21 cellular contexts compared by ENCODE assay signal in genomic region chr5:1951165-1951816, GRCh38.
"Had no signal": no experiment of that assay in that cellular context is flagged by ENCODE, and none has a peak within 500 bp of the region (broad histone marks: within the 10 kb centered on the region; RNA-seq: fewer than 3 reads in every experiment).

No MANE protein-coding gene starts in this region.

- DNase-seq: activated B cell treated with CpG ODN at 0.5 μM for 24 hours; activated CD8-positive, alpha-beta T cell treated with anti-CD3 and anti-CD28 coated beads for 36 hours; activated naive CD4-positive, alpha-beta T cell; activated T-cell treated with anti-CD3 and anti-CD28 coated beads, Interleukin-2, amount 50 U/mL, for 1 hour; anterior cingulate cortex; brain microvascular endothelial cell; cerebellar nuclear complex; cortex of kidney; left cardiac atrium; mesendoderm; naive thymus-derived CD8-positive, alpha-beta T cell; stimulated activated CD4-positive, alpha-beta T cell treated with anti-CD3 and anti-CD28 coated beads, Interleukin-4, amount 100 ng/mL, for 24 hours; testis; upper lobe of left lung had no signal

- H3K4me1 Mint-ChIP-seq: activated B cell treated with CpG ODN at 0.5 μM for 24 hours; activated T-helper 17 cell treated with anti-CD3 and anti-CD28 coated beads, Interleukin-2, amount 50 U/mL, for 72 hours; stimulated activated effector memory CD8-positive, alpha-beta T cell treated with anti-CD3 and anti-CD28 coated beads, Interleukin-12 subunit alpha, Interleukin-12 subunit beta, amount 100 ng/mL, for 72 hours had no signal

- H3K36me3 Mint-ChIP-seq: naive thymus-derived CD8-positive, alpha-beta T cell; stimulated activated effector memory CD8-positive, alpha-beta T cell treated with anti-CD3 and anti-CD28 coated beads, Interleukin-12 subunit alpha, Interleukin-12 subunit beta, amount 100 ng/mL, for 72 hours had no signal

- H2AFZ ChIP-seq: parathyroid adenoma had no signal

- FAIRE-seq: endometrium had no signal

- H3K27ac Mint-ChIP-seq: activated B cell treated with CpG ODN at 0.5 μM for 24 hours; activated CD8-positive, alpha-beta T cell treated with anti-CD3 and anti-CD28 coated beads for 36 hours; activated T-helper 17 cell treated with anti-CD3 and anti-CD28 coated beads, Interleukin-2, amount 50 U/mL, for 72 hours; naive thymus-derived CD8-positive, alpha-beta T cell; stimulated activated effector memory CD8-positive, alpha-beta T cell treated with anti-CD3 and anti-CD28 coated beads, Interleukin-12 subunit alpha, Interleukin-12 subunit beta, amount 100 ng/mL, for 72 hours had no signal

- H3K9ac ChIP-seq: parathyroid adenoma had no signal

- H3K79me2 ChIP-seq: parathyroid adenoma had no signal

- H3K27ac ChIP-seq: brain microvascular endothelial cell, gastroesophageal sphincter, neutrophil, parathyroid adenoma, testis, upper lobe of left lung had no signal

- H3K27me3 ChIP-seq: brain microvascular endothelial cell, testis, upper lobe of left lung had no signal

- H3K9me3 ChIP-seq: gastroesophageal sphincter, neutrophil, testis, upper lobe of left lung had no signal

- H3K36me3 ChIP-seq: brain microvascular endothelial cell, gastroesophageal sphincter, neutrophil, upper lobe of left lung had no signal

- H3K4me3 ChIP-seq: gastroesophageal sphincter, smooth muscle cell, testis, upper lobe of left lung had no signal

- H3K4me1 ChIP-seq: parathyroid adenoma, testis, upper lobe of left lung had no signal

- H3K4me2 ChIP-seq: smooth muscle cell had no signal

- H3K4me3 Mint-ChIP-seq: activated B cell treated with CpG ODN at 0.5 μM for 24 hours; activated CD8-positive, alpha-beta T cell treated with anti-CD3 and anti-CD28 coated beads for 36 hours; activated T-helper 17 cell treated with anti-CD3 and anti-CD28 coated beads, Interleukin-2, amount 50 U/mL, for 72 hours; naive thymus-derived CD8-positive, alpha-beta T cell; stimulated activated effector memory CD8-positive, alpha-beta T cell treated with anti-CD3 and anti-CD28 coated beads, Interleukin-12 subunit alpha, Interleukin-12 subunit beta, amount 100 ng/mL, for 72 hours had no signal

- H3K9me3 Mint-ChIP-seq: activated B cell treated with CpG ODN at 0.5 μM for 24 hours; activated CD8-positive, alpha-beta T cell treated with anti-CD3 and anti-CD28 coated beads for 36 hours; activated T-helper 17 cell treated with anti-CD3 and anti-CD28 coated beads, Interleukin-2, amount 50 U/mL, for 72 hours; stimulated activated effector memory CD8-positive, alpha-beta T cell treated with anti-CD3 and anti-CD28 coated beads, Interleukin-12 subunit alpha, Interleukin-12 subunit beta, amount 100 ng/mL, for 72 hours had no signal
